8 cellular contexts compared by ENCODE assay signal in genomic region chr17:39199986-39200879, GRCh38. TPM values are rescaled to one million over a fixed set of nuclear protein-coding genes. Genes with fewer than 3 reads are reported as not detected.
A peak's percentile ranks its signal among the peaks of the same experiment; 100 is the strongest.
DNase-seq lines count a peak whose midpoint lies in the region; ATAC-seq and TF ChIP-seq lines count a peak whose summit lies in the region.

Gene RPL19 (plus strand): TSS chr17:39200283. CDS start chr17:39200345, 62 bp downstream.

- no peaks in the 10 kb centered on the region for H3K9me3 ChIP-seq in DOHH2 (ENCODE audit: control insufficient read depth, insufficient read depth, low read length)

- H3K27ac Mint-ChIP-seq in activated T-helper 2 cell treated with anti-CD3 and anti-CD28 coated beads, Interferon-gamma antibody, Interleukin-2, Interleukin-4, amounts not matched to agents 10 μg/mL and 5 μg/mL and 100 μg/mL, durations not matched to agents 14 hours and 24 hours and 36 hours: peak within 1 kb of the TSS; percentile 98
- peak within 1 kb of the TSS; percentile 98 to 100 for H3K27ac Mint-ChIP-seq in natural killer cell

- TF ChIP-seq POLR2A in Raji (IDR thresholded peaks at IDR 0.05; ENCODE audit: insufficient read depth, low read depth, low read length): peak; percentile 88

- DNase-seq in GOT3 (lab: John Stamatoyannopoulos, UW) (peak; percentile 31), M059J (ENCODE audit: low read depth) (peak; percentile 90), fibroblast of peridontal ligament (ENCODE audit: extremely low read depth) (peak; percentile 97), natural killer cell (peak; percentile 80)
- DNase-seq in activated T-helper 2 cell treated with anti-CD3 and anti-CD28 coated beads, Interferon-gamma antibody, Interleukin-2, Interleukin-4, amounts not matched to agents 10 μg/mL and 5 μg/mL and 100 μg/mL, durations not matched to agents 14 hours and 24 hours and 36 hours (ENCODE audit: low spot score): peak; percentile 84
- DNase-seq in stimulated activated naive CD4-positive, alpha-beta T cell (lab: John Stamatoyannopoulos, UW): peak; percentile 71 to 96 (median 87)

- no peaks in the 10 kb centered on the region for H3K27me3 Mint-ChIP-seq in activated T-helper 2 cell treated with anti-CD3 and anti-CD28 coated beads, Interferon-gamma antibody, Interleukin-2, Interleukin-4, amounts not matched to agents 10 μg/mL and 5 μg/mL and 100 μg/mL, durations not matched to agents 14 hours and 24 hours and 36 hours (ENCODE audit: low read depth)
- no peaks in the 10 kb centered on the region for H3K27me3 Mint-ChIP-seq in natural killer cell (ENCODE audit: low read depth in 2 of 2)

- H3K27me3 ChIP-seq in DOHH2 (ENCODE audit: control insufficient read depth, low read length): no peaks in the 10 kb centered on the region

- intact Hi-C loops in activated T-helper 2 cell treated with anti-CD3 and anti-CD28 coated beads, Interferon-gamma antibody, Interleukin-2, Interleukin-4, amounts not matched to agents 10 μg/mL and 5 μg/mL and 100 μg/mL, durations not matched to agents 14 hours and 24 hours and 36 hours (cut with micrococcal nuclease): loop anchor here (2.0 to 5.0 kb wide), 2 partner anchors 48 to 447 kb away; partner anchors contain the start of genes PLXDC1 and PSMB3
- intact Hi-C loops in natural killer cell (cut with micrococcal nuclease): no loop called here

- H3K36me3 Mint-ChIP-seq in activated T-helper 2 cell treated with anti-CD3 and anti-CD28 coated beads, Interferon-gamma antibody, Interleukin-2, Interleukin-4, amounts not matched to agents 10 μg/mL and 5 μg/mL and 100 μg/mL, durations not matched to agents 14 hours and 24 hours and 36 hours (ENCODE audit: low read depth): peaks cover 56% of the 10 kb centered on the region
- H3K36me3 Mint-ChIP-seq in natural killer cell: no peaks in the 10 kb centered on the region

- peaks cover 64% of the 10 kb centered on the region for H3F3A ChIP-seq in DOHH2 (ENCODE audit: control insufficient read depth, insufficient read depth)

- TF ChIP-seq CTCF in DOHH2 (IDR thresholded peaks at IDR 0.05; ENCODE audit: low read depth, low read length, poor library complexity, severe bottlenecking): no peak
- TF ChIP-seq CTCF in natural killer cell (IDR thresholded peaks at IDR 0.05): no peak

- H3K4me1 ChIP-seq in DOHH2 (ENCODE audit: control insufficient read depth, low read length): peaks cover 73% of the 10 kb centered on the region

- H3K9me3 Mint-ChIP-seq in activated T-helper 2 cell treated with anti-CD3 and anti-CD28 coated beads, Interferon-gamma antibody, Interleukin-2, Interleukin-4, amounts not matched to agents 10 μg/mL and 5 μg/mL and 100 μg/mL, durations not matched to agents 14 hours and 24 hours and 36 hours: no peaks in the 10 kb centered on the region
- no peaks in the 10 kb centered on the region for H3K9me3 Mint-ChIP-seq in natural killer cell

- no peaks in the 10 kb centered on the region for H3K9me2 ChIP-seq in DOHH2 (replicated peaks; ENCODE audit: control insufficient read depth, low read length)

- peaks cover 38% of the 10 kb centered on the region for H3K4me1 Mint-ChIP-seq in activated T-helper 2 cell treated with anti-CD3 and anti-CD28 coated beads, Interferon-gamma antibody, Interleukin-2, Interleukin-4, amounts not matched to agents 10 μg/mL and 5 μg/mL and 100 μg/mL, durations not matched to agents 14 hours and 24 hours and 36 hours (ENCODE audit: low read depth)
- peaks cover 37 to 61% of the 10 kb centered on the region in 2 donors for H3K4me1 Mint-ChIP-seq in natural killer cell

- H3K27ac ChIP-seq in DOHH2 (ENCODE audit: low read depth, low read length): peak within 1 kb of the TSS; percentile 92

- peak within 1 kb of the TSS; percentile 98 for H3K4me2 ChIP-seq in DOHH2 (ENCODE audit: low read length)

- H4K20me1 ChIP-seq in DOHH2 (ENCODE audit: control insufficient read depth, insufficient read depth, low read depth, low read length): peaks cover 13% of the 10 kb centered on the region

- peak within 1 kb of the TSS; percentile 96 for H3K4me3 Mint-ChIP-seq in activated T-helper 2 cell treated with anti-CD3 and anti-CD28 coated beads, Interferon-gamma antibody, Interleukin-2, Interleukin-4, amounts not matched to agents 10 μg/mL and 5 μg/mL and 100 μg/mL, durations not matched to agents 14 hours and 24 hours and 36 hours (ENCODE audit: low read depth)
- H3K4me3 Mint-ChIP-seq in natural killer cell: peak within 1 kb of the TSS; percentile 98

- H3K36me3 ChIP-seq in DOHH2 (ENCODE audit: control insufficient read depth, low read length): peaks cover 65% of the 10 kb centered on the region

- H3K4me3 ChIP-seq in DOHH2 (ENCODE audit: low read length): peak within 1 kb of the TSS; percentile 100

- ATAC-seq in natural killer cell: peak; percentile 79 to 89 (median 86)

- H3K79me2 ChIP-seq in DOHH2 (ENCODE audit: control insufficient read depth, low read length): peaks cover 53% of the 10 kb centered on the region

RNA-seq across cellular contexts. Expression of gene RPL19, which starts in this region (rescaled TPM):
- total RNA-seq in M059J (2014; rRNA removed; shearing (Covaris generic)): 1,597 and 1,617 TPM in 2 replicates
- 2,315 and 2,339 TPM in 2 replicates for total RNA-seq in activated T-helper 2 cell treated with anti-CD3 and anti-CD28 coated beads, Interferon-gamma antibody, Interleukin-2, Interleukin-4, amounts not matched to agents 10 μg/mL and 5 μg/mL and 100 μg/mL, durations not matched to agents 14 hours and 24 hours and 36 hours
- total RNA-seq in natural killer cell: 1,000 to 10,000 TPM; 1,182 to 1,484 (median 1,482) TPM

Comparison
In these comparisons a context has a peak if more than half of its experiments do, and no peak if none do; other contexts are left out.
1. Peak in every context shown above with its lines: DNase-seq, ATAC-seq, H3K4me3 ChIP-seq and H3K27ac ChIP-seq.
2. DNase-seq: peak in every context shown above with its lines; median percentile 97 in fibroblast of peridontal ligament; 90 in M059J; 87 in stimulated activated naive CD4-positive, alpha-beta T cell; 84 in activated T-helper 2 cell treated with anti-CD3 and anti-CD28 coated beads, Interferon-gamma antibody, Interleukin-2, Interleukin-4, amounts not matched to agents 10 μg/mL and 5 μg/mL and 100 μg/mL, durations not matched to agents 14 hours and 24 hours and 36 hours; 80 in natural killer cell; 31 in GOT3.